Comparison of ENCODE assay signal across 16 cellular contexts in the genomic region with DNA sequence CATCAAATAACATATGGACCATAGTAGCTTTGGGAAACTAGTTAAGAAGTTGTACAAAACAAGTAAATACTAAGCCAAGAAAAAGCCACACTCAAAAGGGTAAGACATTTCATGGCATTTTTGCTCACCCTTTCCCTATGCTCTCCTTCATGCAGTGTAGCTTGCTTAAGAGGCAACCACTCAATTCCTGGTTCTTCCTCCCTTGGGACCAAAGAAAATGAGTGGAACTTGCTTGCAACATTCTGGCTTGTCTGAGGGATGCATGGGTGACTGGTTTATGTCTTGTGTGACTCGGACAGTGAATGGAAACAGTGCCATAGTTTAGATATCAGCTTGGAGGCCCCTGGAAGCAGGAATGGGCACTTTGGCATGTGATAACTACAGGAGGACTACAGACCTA.
"Had no signal": no experiment of that assay in that cellular context is flagged by ENCODE, and none has a peak within 500 bp of the region (broad histone marks: within the 10 kb centered on the region; RNA-seq: fewer than 3 reads in every experiment).

No MANE protein-coding gene starts in this region.

- H3K4me3 ChIP-seq: heart left ventricle, pancreas, psoas muscle, right atrium auricular region, thyroid gland had no signal

- DNase-seq: activated CD4-positive, alpha-beta T cell treated with anti-CD3 and anti-CD28 coated beads for 1 hour; activated CD4-positive, alpha-beta T cell treated with anti-CD3 and anti-CD28 coated beads, Interleukin-2, amount 50 U/mL, for 1 hour; activated CD8-positive, alpha-beta T cell treated with anti-CD3 and anti-CD28 coated beads, Interleukin-2, amount 10 ng/mL, durations not matched to agents 7 days and 5 days; activated naive CD4-positive, alpha-beta T cell; heart left ventricle; islet precursor cell; left cardiac atrium; pancreas; psoas muscle; stimulated activated CD4-positive, alpha-beta T cell treated with anti-CD3 and anti-CD28 coated beads, Interleukin-12 subunit alpha, Interleukin-12 subunit beta, amount 100 ng/mL, for 4 hours; stimulated activated CD4-positive, alpha-beta T cell treated with anti-CD3 and anti-CD28 coated beads, Interleukin-4, amount 100 ng/mL, for 4 hours; stimulated activated naive CD8-positive, alpha-beta T cell treated with anti-CD3 and anti-CD28 coated beads, Interleukin-15, Interleukin-2, amounts not matched to agents 100 U/mL and 50 U/mL, for 24 hours; substantia nigra; T-helper 1 cell; thyroid gland had no signal
